In the genomic region with DNA sequence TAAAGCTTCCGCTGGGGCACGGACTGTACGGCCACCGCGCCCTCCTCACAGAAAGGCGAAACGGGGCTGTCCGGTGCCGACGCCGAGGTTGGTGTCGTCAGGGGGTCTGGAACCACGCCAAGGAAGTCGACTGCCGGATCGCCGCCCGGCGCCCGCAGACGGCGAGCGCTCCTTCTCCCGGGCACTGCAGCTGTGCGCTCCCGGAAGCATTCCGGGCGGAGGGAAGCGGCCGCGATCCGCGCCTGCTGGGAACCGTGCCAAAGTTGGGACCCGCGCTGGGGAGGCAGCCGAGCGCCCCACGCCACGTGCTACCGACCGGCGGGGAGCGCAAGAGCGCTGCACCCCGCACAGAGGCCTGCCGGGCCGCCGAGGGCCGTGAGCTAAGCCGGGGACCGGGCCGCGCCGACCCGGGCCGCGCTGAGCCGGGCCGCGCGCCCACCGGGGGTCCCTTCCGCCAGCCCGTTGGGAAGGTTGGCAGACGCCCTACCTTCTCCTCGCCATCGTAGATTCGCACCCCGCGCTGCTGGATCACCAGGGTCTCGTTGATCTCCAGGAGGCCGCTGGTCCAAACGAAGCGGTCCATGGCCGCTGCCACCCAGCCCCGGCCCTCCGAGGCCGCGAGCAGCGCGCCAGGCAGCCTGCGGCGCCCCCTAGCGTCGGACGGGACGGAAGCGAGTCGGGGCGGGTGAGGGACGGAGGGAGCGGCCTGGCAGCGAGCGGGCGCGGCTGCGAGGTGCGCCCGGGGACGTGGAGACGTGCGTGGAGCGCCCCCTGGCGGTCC, we compare ENCODE assay signal across 8 cellular contexts. TPM values are rescaled to one million over a fixed set of nuclear protein-coding genes. Genes with fewer than 3 reads are reported as not detected.
DNase-seq lines count a peak whose midpoint lies in the region; ATAC-seq and TF ChIP-seq lines count a peak whose summit lies in the region.

A gene with protein sequence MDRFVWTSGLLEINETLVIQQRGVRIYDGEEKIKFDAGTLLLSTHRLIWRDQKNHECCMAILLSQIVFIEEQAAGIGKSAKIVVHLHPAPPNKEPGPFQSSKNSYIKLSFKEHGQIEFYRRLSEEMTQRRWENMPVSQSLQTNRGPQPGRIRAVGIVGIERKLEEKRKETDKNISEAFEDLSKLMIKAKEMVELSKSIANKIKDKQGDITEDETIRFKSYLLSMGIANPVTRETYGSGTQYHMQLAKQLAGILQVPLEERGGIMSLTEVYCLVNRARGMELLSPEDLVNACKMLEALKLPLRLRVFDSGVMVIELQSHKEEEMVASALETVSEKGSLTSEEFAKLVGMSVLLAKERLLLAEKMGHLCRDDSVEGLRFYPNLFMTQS (minus strand): TSS at position 623 of the 781 bp plus-strand sequence. CDS start 40 bp downstream, at position 583.

- peaks cover 39% of the 10 kb centered on the region for H3K79me2 ChIP-seq in PC-9 (ENCODE audit: low read depth)

- peak within 1 kb of the TSS; percentile 65 for H3K4me3 ChIP-seq in PC-9
- H3K4me3 ChIP-seq in esophagus (ENCODE audit: low read depth in 1 of 2, low read length in 2 of 2): peak within 1 kb of the TSS; percentile 67 to 89
- H3K4me3 ChIP-seq in muscle layer of colon (ENCODE audit: low read depth in 1 of 2, low read length in 2 of 2): peak within 1 kb of the TSS; percentile 63 to 86

- peaks cover 42% of the 10 kb centered on the region for H3K4me1 Mint-ChIP-seq in activated T-cell treated with anti-CD3 and anti-CD28 coated beads, Interleukin-2, amount 50 U/mL, for 24 hours (ENCODE audit: low read depth)

- in situ Hi-C loops in KBM-7 (cut with MboI; ENCODE audit: low pct_unique_long_range_greater_than_20kb, low sequenced_read_pairs): no loop called here

- H3K27me3 Mint-ChIP-seq in activated T-cell treated with anti-CD3 and anti-CD28 coated beads, Interleukin-2, amount 50 U/mL, for 24 hours: no peaks in the 10 kb centered on the region

- BruUV-seq in PC-9 (replicated peaks; lab: Mats Ljungman, UMichigan): no TSS peak

- intact Hi-C loops in PC-9 (cut with micrococcal nuclease; ENCODE audit: unreplicated experiment): loop anchor here (1.0 to 10.0 kb wide), 8 partner anchors 107 to 648 kb away; a partner anchor contains a TSS

- H4K20me1 ChIP-seq in PC-9 (ENCODE audit: insufficient read depth): 0 out of 2 replicates have a peak, but pooled peaks cover 3% of the 10 kb centered on the region

- H3F3A ChIP-seq in PC-9 (ENCODE audit: insufficient read depth, low read depth): no peaks in the 10 kb centered on the region

- H3K9me3 Mint-ChIP-seq in activated T-cell treated with anti-CD3 and anti-CD28 coated beads, Interleukin-2, amount 50 U/mL, for 24 hours: no peaks in the 10 kb centered on the region

- CTCF ChIA-PET in PC-9 (lab: Charles Lee): interaction anchor here (0.6 to 1.8 kb wide), 10 partner anchors 12 to 639 kb away, joined by 3 to 8 read pairs (median 4); no protein-coding TSS in a partner anchor

- H3K9me3 ChIP-seq in PC-9 (ENCODE audit: insufficient read depth, low read depth) (no peaks in the 10 kb centered on the region), esophagus (ENCODE audit: control insufficient read depth in 2 of 2, insufficient read depth in 1 of 2, low read depth in 1 of 2, low read length in 1 of 2) (no peaks in the 10 kb centered on the region), muscle layer of colon (ENCODE audit: low read length) (no peaks in the 10 kb centered on the region)

- peak within 1 kb of the TSS; percentile 95 for H3K27ac Mint-ChIP-seq in activated T-cell treated with anti-CD3 and anti-CD28 coated beads, Interleukin-2, amount 50 U/mL, for 24 hours

- peak within 1 kb of the TSS; percentile 96 for H3K4me3 Mint-ChIP-seq in activated T-cell treated with anti-CD3 and anti-CD28 coated beads, Interleukin-2, amount 50 U/mL, for 24 hours

- 0 out of 2 replicates have a peak, but pooled peaks cover under 1% of the 10 kb centered on the region for H3K36me3 ChIP-seq in PC-9 (ENCODE audit: low read depth)
- no peaks in the 10 kb centered on the region for H3K36me3 ChIP-seq in esophagus (ENCODE audit: control insufficient read depth in 2 of 2, insufficient read depth in 2 of 2, low read length in 1 of 2)
- H3K36me3 ChIP-seq in muscle layer of colon (ENCODE audit: insufficient read depth, low read length): no peaks in the 10 kb centered on the region

- H3K27me3 ChIP-seq in PC-9 (ENCODE audit: insufficient read depth, low read depth): no peaks in the 10 kb centered on the region
- H3K27me3 ChIP-seq in esophagus (ENCODE audit: control insufficient read depth in 1 of 2, insufficient read depth in 2 of 2, low read length in 2 of 2): no peaks in the 10 kb centered on the region
- H3K27me3 ChIP-seq in muscle layer of colon (ENCODE audit: control insufficient read depth in 1 of 2, insufficient read depth in 2 of 2, low read length in 2 of 2): no peaks in the 10 kb centered on the region

- peaks cover 52% of the 10 kb centered on the region for H3K4me1 ChIP-seq in PC-9 (replicated peaks; ENCODE audit: insufficient read depth)
- peaks cover 0 to 8% of the 10 kb centered on the region in 2 donors for H3K4me1 ChIP-seq in esophagus (ENCODE audit: control insufficient read depth in 2 of 2, insufficient read depth in 2 of 2, low read length in 1 of 2)
- peaks cover 23% of the 10 kb centered on the region for H3K4me1 ChIP-seq in muscle layer of colon (ENCODE audit: insufficient read depth, low read length)

- POLR2A ChIA-PET in PC-9 (lab: Charles Lee; ENCODE audit: unreplicated experiment): no interaction called here

- H3K9ac ChIP-seq in muscle layer of colon (ENCODE audit: low read length): peak within 1 kb of the TSS; percentile 64

- ATAC-seq in GM21619 (IDR thresholded peaks at IDR 0.05; ENCODE audit: unreplicated experiment): peak; percentile 63

- DNase-seq in DMS53 treated with DMSO at 0.1 percent for 48 hours (lab: John Stamatoyannopoulos, UW; ENCODE audit: unreplicated experiment) (peak; percentile 93), KBM-7 (peak; percentile 97), PC-9 (peak; percentile 76 to 96)
- DNase-seq in activated T-cell treated with anti-CD3 and anti-CD28 coated beads, Interleukin-2, amount 50 U/mL, for 24 hours: peak; percentile 97
- DNase-seq in stimulated activated CD8-positive, alpha-beta memory T cell treated with anti-CD3 and anti-CD28 coated beads, Interleukin-7, amount 100 ng/mL, for 24 hours (ENCODE audit: low read depth): peak; percentile 87

- H3K36me3 Mint-ChIP-seq in activated T-cell treated with anti-CD3 and anti-CD28 coated beads, Interleukin-2, amount 50 U/mL, for 24 hours (ENCODE audit: low read depth): peaks cover 36% of the 10 kb centered on the region

- peak within 1 kb of the TSS; percentile 58 for H3K27ac ChIP-seq in PC-9
- peak within 1 kb of the TSS; percentile 95 to 96 for H3K27ac ChIP-seq in esophagus (ENCODE audit: low read depth in 2 of 2, low read length in 1 of 2)
- H3K27ac ChIP-seq in muscle layer of colon (ENCODE audit: low read depth, low read length): peak within 1 kb of the TSS; percentile 89

- H3K9me2 ChIP-seq in PC-9 (ENCODE audit: insufficient read depth): no peaks in the 10 kb centered on the region

- 0% methylated on average over 92 to 105 of the region's 105 CpGs for WGBS in esophagus, 2 donors

- H3K4me2 ChIP-seq in PC-9: peak within 1 kb of the TSS; percentile 85

- peak within 1 kb of the TSS; percentile 79 for H2AFZ ChIP-seq in PC-9

- TF ChIP-seq CTCF in PC-9 (conservative IDR thresholded peaks at IDR 0.05): peak; percentile 95

RNA-seq across cellular contexts. Expression of the gene that starts here (rescaled TPM):
- total RNA-seq in PC-9 (2021): 28.1 and 31.6 TPM in 2 replicates
- 10 to 100 TPM; 21.5 to 23.4 TPM for polyA plus RNA-seq in esophagus

Comparison
In these comparisons a context has a peak if more than half of its experiments do, and no peak if none do; other contexts are left out.
1. Peak in every context shown above with its lines: DNase-seq, ATAC-seq, H3K4me3 ChIP-seq and H3K27ac ChIP-seq.